In genomic region chr13:49495783-49496762, GRCh38 we compare ENCODE assay signal across 8 cellular contexts. TPM values are rescaled to one million over a fixed set of nuclear protein-coding genes. Genes with fewer than 3 reads are reported as not detected.
DNase-seq lines count a peak whose midpoint lies in the region; TF ChIP-seq lines count a peak whose summit lies in the region.

Gene PHF11, plus strand, starts transcription at chr13:49495953. Its CDS starts 49 bp downstream, at chr13:49496002.

- H3K4me1 ChIP-seq in colonic mucosa = no peaks in the 10 kb centered on the region

- peaks cover 48% of the 10 kb centered on the region for H3K36me3 Mint-ChIP-seq in activated CD4-positive, alpha-beta T cell treated with anti-CD3 and anti-CD28 coated beads, Interleukin-2, amount 10 ng/mL, durations not matched to agents 24 days and 14 days (ENCODE audit: low read depth)

- CTCF ChIA-PET in HEK293T (lab: Yijun Ruan, JAX) = no interaction called here

- H3K36me3 ChIP-seq in colonic mucosa = no peaks in the 10 kb centered on the region

- H3K27me3 ChIP-seq in colonic mucosa = no peaks in the 10 kb centered on the region
- no peaks in the 10 kb centered on the region for H3K27me3 ChIP-seq in layer of hippocampus (ENCODE audit: control insufficient read depth, insufficient read depth, low read length)

- TF ChIP-seq CTCF in GM12874 (IDR thresholded peaks at IDR 0.05; ENCODE audit: insufficient read depth, low read depth, low read length) (peak; percentile 12; the same call in 1 of the 2 replicates), colonic mucosa (IDR thresholded peaks at IDR 0.05) (no peak)

- H3K27ac Mint-ChIP-seq in activated CD4-positive, alpha-beta T cell treated with anti-CD3 and anti-CD28 coated beads, Interleukin-2, amount 10 ng/mL, durations not matched to agents 24 days and 14 days = peak within 1 kb of the TSS; percentile 99

- H3K4me3 ChIP-seq in colonic mucosa = peak within 1 kb of the TSS; percentile 61

- H3K4me3 Mint-ChIP-seq in activated CD4-positive, alpha-beta T cell treated with anti-CD3 and anti-CD28 coated beads, Interleukin-2, amount 10 ng/mL, durations not matched to agents 24 days and 14 days = peak within 1 kb of the TSS; percentile 95

- DNase-seq in HEK293T (ENCODE audit: extremely low spot score) = peak; percentile 39
- DNase-seq in MV-4-11 (lab: John Stamatoyannopoulos, UW) = peak; percentile 80
- peak; percentile 96 for DNase-seq in activated CD4-positive, alpha-beta T cell treated with anti-CD3 and anti-CD28 coated beads, Interleukin-2, amount 10 ng/mL, durations not matched to agents 24 days and 14 days
- peak; percentile 80 for DNase-seq in colonic mucosa
- DNase-seq in stimulated activated CD4-positive, alpha-beta T cell treated with anti-CD3 and anti-CD28 coated beads, Interleukin-1b, Interleukin-23, amount 100 ng/mL, for 48 hours = peak; percentile 93
- DNase-seq in DMS79 treated with DMSO at 0.1 percent for 48 hours (lab: John Stamatoyannopoulos, UW) = no peak

- intact Hi-C loops in activated CD4-positive, alpha-beta T cell treated with anti-CD3 and anti-CD28 coated beads, Interleukin-2, amount 10 ng/mL, durations not matched to agents 24 days and 14 days (cut with micrococcal nuclease) = loop anchor here (1.0 to 10.0 kb wide), 11 partner anchors 46 to 871 kb away; partner anchors contain the start of genes CAB39L, EBPL, FNDC3A and RCBTB1
- intact Hi-C loops in colonic mucosa (cut with DNase I) = loop anchor here (10.0 kb wide), 1 partner anchor 51 kb away; the partner anchor contains the start of genes CAB39L and SETDB2

- no peaks in the 10 kb centered on the region for H3K9me3 Mint-ChIP-seq in activated CD4-positive, alpha-beta T cell treated with anti-CD3 and anti-CD28 coated beads, Interleukin-2, amount 10 ng/mL, durations not matched to agents 24 days and 14 days

- POLR2A ChIA-PET in HEK293T (lab: Yijun Ruan, JAX) = interaction anchor here (1.1 to 1.8 kb wide), 2 partner anchors 11 to 51 kb away, joined by 4 to 7 read pairs; partner anchors contain the start of genes CAB39L and SETDB2

- H3K27me3 Mint-ChIP-seq in activated CD4-positive, alpha-beta T cell treated with anti-CD3 and anti-CD28 coated beads, Interleukin-2, amount 10 ng/mL, durations not matched to agents 24 days and 14 days = no peaks in the 10 kb centered on the region

- peak within 1 kb of the TSS; percentile 76 to 77 for H3K9ac ChIP-seq in colonic mucosa (ENCODE audit: low read depth in 2 of 2, low read length in 2 of 2)

- H3K4me1 Mint-ChIP-seq in activated CD4-positive, alpha-beta T cell treated with anti-CD3 and anti-CD28 coated beads, Interleukin-2, amount 10 ng/mL, durations not matched to agents 24 days and 14 days = peaks cover 51% of the 10 kb centered on the region

- H3K27ac ChIP-seq in colonic mucosa (peak within 1 kb of the TSS; percentile 94), layer of hippocampus (ENCODE audit: low read depth, low read length) (peak within 1 kb of the TSS; percentile 78)

- no peaks in the 10 kb centered on the region for H3K9me3 ChIP-seq in colonic mucosa

TF ChIP-seq in HEK293T, 16 proteins besides CTCF, POLR2A, EP300 and RAD21:
- TF ChIP-seq SP1 (IDR thresholded peaks at IDR 0.05) (no peak), LEF1 (IDR thresholded peaks at IDR 0.05; ENCODE audit: borderline replicate concordance) (no peak), FOXA1 (IDR thresholded peaks at IDR 0.05) (no peak), ZNF384 (IDR thresholded peaks at IDR 0.05) (no peak)
TF ChIP-seq in HEK293T: peak in this region for 0.

RNA-seq across cellular contexts. Expression of gene PHF11, which starts in this region (rescaled TPM):
- total RNA-seq in activated CD4-positive, alpha-beta T cell treated with anti-CD3 and anti-CD28 coated beads, Interleukin-2, amount 10 ng/mL, durations not matched to agents 24 days and 14 days = 56.8 and 60.8 TPM in 2 replicates
- total RNA-seq in colonic mucosa = 10 to 100 TPM; 20.3 to 24.1 TPM
